ENCODE assay signal across 9 cellular contexts in genomic region chr17:19387921-19388521, GRCh38. TPM values are rescaled to one million over a fixed set of nuclear protein-coding genes. Genes with fewer than 3 reads are reported as not detected.
DNase-seq lines count a peak whose midpoint lies in the region; ATAC-seq and TF ChIP-seq lines count a peak whose summit lies in the region.
"Had no signal": no experiment of that assay in that cellular context is flagged by ENCODE, and none has a peak within 500 bp of the region (broad histone marks: within the 10 kb centered on the region; RNA-seq: fewer than 3 reads in every experiment).

No MANE protein-coding gene starts in this region.

- CTCF ChIA-PET in CD4-positive, alpha-beta memory T cell (lab: Charles Lee; ENCODE audit: partially characterized antibody) = interaction anchor here (2.1 kb wide), 1 partner anchor 25 kb away, joined by 6 read pairs; no protein-coding TSS in a partner anchor

- TF ChIP-seq CTCF in cardiac muscle cell (IDR thresholded peaks at IDR 0.05; ENCODE audit: low read depth, low read length) (no peak), gastrocnemius medialis (IDR thresholded peaks at IDR 0.05 in 4 of 5, conservative IDR thresholded peaks at IDR 0.05 in 1 of 5) (no peak)

- H3K4me1 ChIP-seq in cardiac muscle cell (ENCODE audit: low read depth) = peaks cover 22% of the 10 kb centered on the region
- H3K4me1 ChIP-seq in gastrocnemius medialis = peaks cover 22 to 44% of the 10 kb centered on the region in 2 donors
- H3K4me1 ChIP-seq in CD4-positive, alpha-beta memory T cell (ENCODE audit: insufficient read depth, low read length) = no peaks in the 10 kb centered on the region

- H3K27ac Mint-ChIP-seq in CD4-positive, alpha-beta memory T cell = peak overlapping the region in 1 of 7 donors; percentile 43

- intact Hi-C loops in gastrocnemius medialis (cut with DNase I; ENCODE audit: low total_unique reads) = no loop called here
- intact Hi-C loops in CD4-positive, alpha-beta memory T cell (cut with micrococcal nuclease) = no loop called here

- no peak overlapping the region for H3K4me3 Mint-ChIP-seq in CD4-positive, alpha-beta memory T cell

- peaks cover 6 to 15% of the 10 kb centered on the region in 2 donors for H3K36me3 Mint-ChIP-seq in CD4-positive, alpha-beta memory T cell

- POLR2A ChIA-PET in CD4-positive, alpha-beta memory T cell (lab: Charles Lee; ENCODE audit: partially characterized antibody) = no interaction called here

- DNase-seq in GM03348 (ENCODE audit: low spot score) (peak; percentile 76), cardiac muscle cell (ENCODE audit: low read depth in 1 of 2, low spot score in 1 of 2) (no peak), gastrocnemius medialis (no peak), mesenteric fat pad (ENCODE audit: low spot score) (no peak)
- no peak for DNase-seq in CD4-positive, alpha-beta memory T cell
- DNase-seq: activated gamma-delta T cell treated with Interleukin-2 at 50 U/mL for 16 hours had no signal

- TF ChIP-seq POLR2A in gastrocnemius medialis (IDR thresholded peaks at IDR 0.05) = no peak

- H3K27me3 ChIP-seq in cardiac muscle cell = no peaks in the 10 kb centered on the region
- H3K27me3 ChIP-seq in gastrocnemius medialis = no peaks in the 10 kb centered on the region
- H3K27me3 ChIP-seq in CD4-positive, alpha-beta memory T cell (ENCODE audit: insufficient read depth, low read length) = no peaks in the 10 kb centered on the region

- H3K9me3 ChIP-seq in cardiac muscle cell (ENCODE audit: low read depth) = no peaks in the 10 kb centered on the region
- no peaks in the 10 kb centered on the region for H3K9me3 ChIP-seq in gastrocnemius medialis
- no peaks in the 10 kb centered on the region for H3K9me3 ChIP-seq in CD4-positive, alpha-beta memory T cell (ENCODE audit: control insufficient read depth in 1 of 2, low read length in 2 of 2)

- H3K27ac ChIP-seq in cardiac muscle cell (peak overlapping the region; percentile 68), gastrocnemius medialis (peak overlapping the region; percentile 60 to 81 (median 76))
- no peak overlapping the region for H3K27ac ChIP-seq in CD4-positive, alpha-beta memory T cell (ENCODE audit: low read depth, low read length)

- H3K27me3 Mint-ChIP-seq in CD4-positive, alpha-beta memory T cell = no peaks in the 10 kb centered on the region

- H3K4me3 ChIP-seq in cardiac muscle cell (no peak overlapping the region), gastrocnemius medialis (no peak overlapping the region)
- no peak overlapping the region for H3K4me3 ChIP-seq in CD4-positive, alpha-beta memory T cell (ENCODE audit: low read length in 2 of 2)

- H3K4me1 Mint-ChIP-seq in CD4-positive, alpha-beta memory T cell = peaks cover 0 to 4% (median 2%) of the 10 kb centered on the region in 4 donors

- in situ Hi-C loops in gastrocnemius medialis (cut with MboI; ENCODE audit: low sequenced_read_pairs in 4 of 4) = no loop called here

- H3K36me3 ChIP-seq in cardiac muscle cell (peaks cover 6% of the 10 kb centered on the region), gastrocnemius medialis (peaks cover 0 to 10% of the 10 kb centered on the region in 2 donors)
- no peaks in the 10 kb centered on the region for H3K36me3 ChIP-seq in CD4-positive, alpha-beta memory T cell (ENCODE audit: insufficient read depth, low read length)

- H3K9me3 Mint-ChIP-seq in CD4-positive, alpha-beta memory T cell = no peaks in the 10 kb centered on the region

- peak; percentile 27 for ATAC-seq in SK-N-SH treated with all-trans-retinoic acid at 6 μM for 48 hours
- ATAC-seq in gastrocnemius medialis = peak; percentile 31 to 32
- ATAC-seq in GM18873 (IDR thresholded peaks at IDR 0.05; ENCODE audit: low FRiP score, unreplicated experiment) = no peak
- ATAC-seq in HG03196 (IDR thresholded peaks at IDR 0.05; ENCODE audit: unreplicated experiment) = no peak

TF ChIP-seq in SK-N-SH treated with all-trans-retinoic acid at 6 μM for 48 hours, 23 proteins besides CTCF, POLR2A, EP300 and RAD21:
- TF ChIP-seq GLIS3 (CRISPR knock-in tag; IDR thresholded peaks at IDR 0.05) = no peak
- no peak for TF ChIP-seq CSDC2 (CRISPR knock-in tag; IDR thresholded peaks at IDR 0.05)
- TF ChIP-seq TOX (CRISPR knock-in tag; IDR thresholded peaks at IDR 0.05; ENCODE audit: borderline replicate concordance) = no peak
- no peak for TF ChIP-seq TCF4 (CRISPR knock-in tag; IDR thresholded peaks at IDR 0.05; ENCODE audit: borderline replicate concordance)
- TF ChIP-seq PATZ1 (CRISPR knock-in tag; IDR thresholded peaks at IDR 0.05; ENCODE audit: borderline replicate concordance) = no peak
- TF ChIP-seq PPARA (CRISPR knock-in tag; IDR thresholded peaks at IDR 0.05; ENCODE audit: borderline replicate concordance) = no peak
- no peak for TF ChIP-seq SNAI2 (CRISPR knock-in tag; IDR thresholded peaks at IDR 0.05)
- no peak for TF ChIP-seq ARNTL (CRISPR knock-in tag; IDR thresholded peaks at IDR 0.05; ENCODE audit: borderline replicate concordance, low read depth)
- TF ChIP-seq CSRNP3 (CRISPR knock-in tag; IDR thresholded peaks at IDR 0.05) = no peak
- TF ChIP-seq POU6F1 (CRISPR knock-in tag; IDR thresholded peaks at IDR 0.05; ENCODE audit: borderline replicate concordance, low read depth) = no peak
- TF ChIP-seq OSR1 (CRISPR knock-in tag; IDR thresholded peaks at IDR 0.05) = no peak
- TF ChIP-seq ZFP3 (CRISPR knock-in tag; IDR thresholded peaks at IDR 0.05) = no peak

RNA-seq across cellular contexts. Expression of gene MFAP4, which starts 1.0 kb away (rescaled TPM):
- total RNA-seq in cardiac muscle cell = 14.1 and 16.7 TPM in 2 replicates
- 22.6 and 23.4 TPM in 2 replicates for polyA plus RNA-seq in cardiac muscle cell
- total RNA-seq in gastrocnemius medialis = 10 to 100 TPM; 11.0 to 22.7 (median 14.8) TPM
- 96.7 TPM for total RNA-seq in mesenteric fat pad
- total RNA-seq in CD4-positive, alpha-beta memory T cell = not detected
- not detected for polyA plus RNA-seq in CD4-positive, alpha-beta memory T cell

RNA-seq across cellular contexts. Expression of gene MAPK7, which starts 9.7 kb away (rescaled TPM):
- 26.8 and 27.1 TPM in 2 replicates for total RNA-seq in cardiac muscle cell
- 29.7 and 33.0 TPM in 2 replicates for polyA plus RNA-seq in cardiac muscle cell
- 10 to 100 TPM in 2 of 4 donors, 1 to 10 TPM in 2; 7.3 to 12.5 (median 10.4) TPM for total RNA-seq in gastrocnemius medialis
- total RNA-seq in mesenteric fat pad = 27.2 TPM
- 10 to 100 TPM; 19.4 to 26.2 TPM for total RNA-seq in CD4-positive, alpha-beta memory T cell
- 10 to 100 TPM in 1 of 2 donors, 1 to 10 TPM in 1; 2.1 to 12.4 TPM for polyA plus RNA-seq in CD4-positive, alpha-beta memory T cell

RNA-seq across cellular contexts. Expression of gene RNF112, which starts 23.0 kb away (rescaled TPM):
- total RNA-seq in cardiac muscle cell (1.2 and 2.6 TPM in 2 replicates), gastrocnemius medialis (under 1 TPM; 0.51 to 0.98 (median 0.57) TPM), mesenteric fat pad (3.9 TPM)
- polyA plus RNA-seq in cardiac muscle cell = 0.66 and 0.79 TPM in 2 replicates
- total RNA-seq in CD4-positive, alpha-beta memory T cell = 1 to 10 TPM in 1 of 2 experiments, under 1 TPM in 1; 0.87 to 1.6 TPM
- under 1 TPM in 1 of 2 donors, not detected in 1; 0.06 TPM for polyA plus RNA-seq in CD4-positive, alpha-beta memory T cell

RNA-seq across cellular contexts. Expression of gene B9D1, which starts 25.5 kb away (rescaled TPM):
- 54.0 and 54.5 TPM in 2 replicates for total RNA-seq in cardiac muscle cell
- 58.7 and 65.7 TPM in 2 replicates for polyA plus RNA-seq in cardiac muscle cell
- 10 to 100 TPM in 3 of 4 donors, 1 to 10 TPM in 1; 6.5 to 16.4 (median 14.5) TPM for total RNA-seq in gastrocnemius medialis
- 7.5 TPM for total RNA-seq in mesenteric fat pad
- 1 to 10 TPM; 2.5 to 2.8 TPM for total RNA-seq in CD4-positive, alpha-beta memory T cell
- polyA plus RNA-seq in CD4-positive, alpha-beta memory T cell = under 1 TPM in 1 of 2 donors, not detected in 1; 0.29 TPM

Comparison
In these comparisons a context has a peak if more than half of its experiments do, and no peak if none do; other contexts are left out.
1. ATAC-seq: peak in SK-N-SH treated with all-trans-retinoic acid at 6 μM for 48 hours (single experiment) and gastrocnemius medialis (2 of 2); none in GM18873 (single experiment) and HG03196 (single experiment).
2. RNA of gene MFAP4, which starts 1.0 kb away (total RNA-seq): 96.7 TPM in mesenteric fat pad (single experiment), 11.0 to 22.7 TPM in gastrocnemius medialis and 14.1 to 16.7 TPM in cardiac muscle cell; not detected in CD4-positive, alpha-beta memory T cell; every median in the first group is over 10 times any median in the second.